In genomic region chr7:116422651-116423050, GRCh38 we compare ENCODE assay signal across 1 cellular context.
TF ChIP-seq lines count a peak whose summit lies in the region.

No MANE protein-coding gene starts in this region.

TF ChIP-seq in HepG2, 621 proteins besides CTCF, POLR2A, EP300 and RAD21 (continued from another document):
- TF ChIP-seq GZF1 (CRISPR knock-in tag; IDR thresholded peaks at IDR 0.05) = no peak
